Comparison of ENCODE assay signal across 18 cellular contexts in genomic region chr12:81542621-81543020, GRCh38.
"Had no signal": no experiment of that assay in that cellular context is flagged by ENCODE, and none has a peak within 500 bp of the region (broad histone marks: within the 10 kb centered on the region; RNA-seq: fewer than 3 reads in every experiment).

No MANE protein-coding gene starts in this region.

- ATAC-seq: activated CD8-positive, alpha-beta T cell treated with anti-CD3 and anti-CD28 coated beads, Interleukin-2, amount 10 ng/mL, durations not matched to agents 7 days and 5 days; heart right ventricle; left lobe of liver; natural killer cell treated with Interleukin-12 subunit alpha and Interleukin-12 subunit beta and Interleukin-15 and Interleukin-18, amount 100 ng/mL, for 72 hours; right cardiac atrium; stimulated activated effector memory CD8-positive, alpha-beta T cell treated with anti-CD3 and anti-CD28 coated beads, Interleukin-12 subunit alpha, Interleukin-12 subunit beta, amount 100 ng/mL, for 72 hours; stimulated activated naive CD8-positive, alpha-beta T cell treated with anti-CD3 and anti-CD28 coated beads, Interleukin-15, amount 100 ng/mL, for 72 hours had no signal

- H3K27me3 Mint-ChIP-seq: activated naive CD4-positive, alpha-beta T cell treated with anti-CD3 and anti-CD28 coated beads, Interleukin-2, amount 50 U/mL, for 24 hours; central memory CD8-positive, alpha-beta T cell; natural killer cell treated with Interleukin-12 subunit alpha and Interleukin-12 subunit beta and Interleukin-15 and Interleukin-18, amount 100 ng/mL, for 72 hours; stimulated activated naive CD8-positive, alpha-beta T cell treated with anti-CD3 and anti-CD28 coated beads, Interleukin-15, amount 100 ng/mL, for 72 hours had no signal

- H3K9me3 Mint-ChIP-seq: endodermal cell had no signal

- DNase-seq: activated CD4-positive, alpha-beta T cell treated with anti-CD3 and anti-CD28 coated beads, Interleukin-2, amount 50 U/mL, for 1 hour; activated CD4-positive, CD25-positive, alpha-beta regulatory T cell treated with anti-CD3 and anti-CD28 coated beads, Interleukin-2, amount 50 U/mL, for 72 hours; activated CD8-positive, alpha-beta T cell treated with anti-CD3 and anti-CD28 coated beads, Interleukin-2, amount 10 ng/mL, durations not matched to agents 7 days and 5 days; activated gamma-delta T cell treated with Interleukin-2 at 50 U/mL for 16 hours; cortex of kidney; foreskin fibroblast; heart right ventricle; right cardiac atrium; stimulated activated CD4-positive, alpha-beta T cell treated with anti-CD3 and anti-CD28 coated beads, Interleukin-2, amount 100 ng/mL, for 24 hours; stimulated activated naive CD8-positive, alpha-beta T cell treated with anti-CD3 and anti-CD28 coated beads, Interleukin-15, amount 100 ng/mL, for 72 hours; tibial artery; WERI-Rb-1 had no signal

- H3K4me3 Mint-ChIP-seq: activated CD8-positive, alpha-beta T cell treated with anti-CD3 and anti-CD28 coated beads, Interleukin-2, amount 10 ng/mL, durations not matched to agents 7 days and 5 days; activated naive CD4-positive, alpha-beta T cell treated with anti-CD3 and anti-CD28 coated beads, Interleukin-2, amount 50 U/mL, for 24 hours; central memory CD8-positive, alpha-beta T cell; endodermal cell; natural killer cell treated with Interleukin-12 subunit alpha and Interleukin-12 subunit beta and Interleukin-15 and Interleukin-18, amount 100 ng/mL, for 72 hours; stimulated activated effector memory CD8-positive, alpha-beta T cell treated with anti-CD3 and anti-CD28 coated beads, Interleukin-12 subunit alpha, Interleukin-12 subunit beta, amount 100 ng/mL, for 72 hours; stimulated activated naive CD8-positive, alpha-beta T cell treated with anti-CD3 and anti-CD28 coated beads, Interleukin-15, amount 100 ng/mL, for 72 hours had no signal

- H3K27ac Mint-ChIP-seq: activated CD8-positive, alpha-beta T cell treated with anti-CD3 and anti-CD28 coated beads, Interleukin-2, amount 10 ng/mL, durations not matched to agents 7 days and 5 days; activated naive CD4-positive, alpha-beta T cell treated with anti-CD3 and anti-CD28 coated beads, Interleukin-2, amount 50 U/mL, for 24 hours; endodermal cell; natural killer cell treated with Interleukin-12 subunit alpha and Interleukin-12 subunit beta and Interleukin-15 and Interleukin-18, amount 100 ng/mL, for 72 hours; stimulated activated effector memory CD8-positive, alpha-beta T cell treated with anti-CD3 and anti-CD28 coated beads, Interleukin-12 subunit alpha, Interleukin-12 subunit beta, amount 100 ng/mL, for 72 hours; stimulated activated naive CD8-positive, alpha-beta T cell treated with anti-CD3 and anti-CD28 coated beads, Interleukin-15, amount 100 ng/mL, for 72 hours had no signal

- H3K36me3 Mint-ChIP-seq: activated naive CD4-positive, alpha-beta T cell treated with anti-CD3 and anti-CD28 coated beads, Interleukin-2, amount 50 U/mL, for 24 hours; natural killer cell treated with Interleukin-12 subunit alpha and Interleukin-12 subunit beta and Interleukin-15 and Interleukin-18, amount 100 ng/mL, for 72 hours; stimulated activated effector memory CD8-positive, alpha-beta T cell treated with anti-CD3 and anti-CD28 coated beads, Interleukin-12 subunit alpha, Interleukin-12 subunit beta, amount 100 ng/mL, for 72 hours had no signal

- H3K4me1 Mint-ChIP-seq: activated naive CD4-positive, alpha-beta T cell treated with anti-CD3 and anti-CD28 coated beads, Interleukin-2, amount 50 U/mL, for 24 hours; central memory CD8-positive, alpha-beta T cell; endodermal cell; stimulated activated effector memory CD8-positive, alpha-beta T cell treated with anti-CD3 and anti-CD28 coated beads, Interleukin-12 subunit alpha, Interleukin-12 subunit beta, amount 100 ng/mL, for 72 hours; stimulated activated naive CD8-positive, alpha-beta T cell treated with anti-CD3 and anti-CD28 coated beads, Interleukin-15, amount 100 ng/mL, for 72 hours had no signal
